20 cellular contexts compared by ENCODE assay signal in genomic region chr5:132327278-132327959, GRCh38. TPM values are rescaled to one million over a fixed set of nuclear protein-coding genes. Genes with fewer than 3 reads are reported as not detected.
DNase-seq lines count a peak whose midpoint lies in the region; ATAC-seq and TF ChIP-seq lines count a peak whose summit lies in the region.
"Had no signal": no experiment of that assay in that cellular context is flagged by ENCODE, and none has a peak within 500 bp of the region (broad histone marks: within the 10 kb centered on the region; RNA-seq: fewer than 3 reads in every experiment).

No MANE protein-coding gene starts in this region.

- H3K36me3 ChIP-seq in aorta (ENCODE audit: control insufficient read depth in 1 of 2, insufficient read depth in 2 of 2, low read length in 1 of 2), result peaks cover 0 to 3% of the 10 kb centered on the region in 2 donors
- H3K36me3 ChIP-seq: BLaER1, neural progenitor cell had no signal

- H3K4me1 ChIP-seq in aorta (ENCODE audit: control insufficient read depth in 1 of 2, insufficient read depth in 2 of 2, low read length in 2 of 2), result no peaks in the 10 kb centered on the region
- H3K4me1 ChIP-seq: BLaER1, psoas muscle had no signal

- intact Hi-C loops in aorta (cut with DNase I), result no loop called here

- H3K4me3 ChIP-seq in fibroblast of mammary gland (ENCODE audit: control insufficient read depth, low read depth, low read length) (no peak overlapping the region), aorta (ENCODE audit: low read length in 2 of 2) (no peak overlapping the region)
- H3K4me3 ChIP-seq: BLaER1, neural progenitor cell, psoas muscle, skin epidermis, tibial nerve had no signal

- no peaks in the 10 kb centered on the region for H3K27me3 ChIP-seq in aorta (ENCODE audit: control insufficient read depth in 1 of 2, insufficient read depth in 2 of 2, low read length in 1 of 2)
- H3K27me3 ChIP-seq: BLaER1, neural progenitor cell, tibial nerve had no signal

- TF ChIP-seq CTCF in fibroblast of mammary gland (conservative IDR thresholded peaks at IDR 0.05; ENCODE audit: control insufficient read depth, insufficient read depth, low read depth, low read length), result no peak
- no peak for TF ChIP-seq CTCF in omental fat pad (IDR thresholded peaks at IDR 0.05)

- H3K27ac ChIP-seq in aorta (ENCODE audit: low read depth in 1 of 2, low read length in 2 of 2), result no peak overlapping the region
- H3K27ac ChIP-seq: BLaER1, neural progenitor cell, psoas muscle, RWPE1, tibial nerve had no signal

- ATAC-seq in SK-N-SH treated with all-trans-retinoic acid at 6 μM for 48 hours, result peak; percentile 96
- ATAC-seq in omental fat pad (ENCODE audit: low FRiP score), result peak; percentile 79
- ATAC-seq in aorta (ENCODE audit: low FRiP score), result no peak
- ATAC-seq: activated CD8-positive, alpha-beta memory T cell treated with anti-CD3 and anti-CD28 coated beads, Interleukin-2, amount 10 ng/mL, durations not matched to agents 7 days and 5 days; activated naive CD4-positive, alpha-beta T cell treated with anti-CD3 and anti-CD28 coated beads, Interleukin-2, amount 50 U/mL, for 72 hours; left lobe of liver had no signal

- peak; percentile 21 for DNase-seq in EL
- peak; percentile 80 for DNase-seq in fibroblast of mammary gland (ENCODE audit: low read depth)
- DNase-seq in omental fat pad (ENCODE audit: low spot score), result no peak
- no peak for DNase-seq in hypothalamus (lab: John Stamatoyannopoulos, UW)
- no peak for DNase-seq in aorta
- no peak for DNase-seq in activated CD4-positive, alpha-beta T cell treated with anti-CD3 and anti-CD28 coated beads, Interleukin-2, amount 50 U/mL, for 1 hour
- DNase-seq in mucosa of gallbladder (ENCODE audit: low spot score), result no peak
- DNase-seq: activated CD8-positive, alpha-beta memory T cell treated with anti-CD3 and anti-CD28 coated beads, Interleukin-2, amount 10 ng/mL, durations not matched to agents 7 days and 5 days; glutamatergic neuron; NCI-H1694; NCI-H526 treated with DMSO at 0.1 percent for 48 hours; psoas muscle had no signal

- H3K9me3 ChIP-seq in aorta (ENCODE audit: control insufficient read depth, low read length), result no peaks in the 10 kb centered on the region
- H3K9me3 ChIP-seq: BLaER1, psoas muscle, tibial nerve had no signal

- 94% methylated on average over 2 of the region's 2 CpGs for WGBS in aorta, 2 donors

TF ChIP-seq in SK-N-SH treated with all-trans-retinoic acid at 6 μM for 48 hours, 23 proteins besides CTCF, POLR2A, EP300 and RAD21:
- TF ChIP-seq PPARA (CRISPR knock-in tag; IDR thresholded peaks at IDR 0.05; ENCODE audit: borderline replicate concordance) (no peak), ZFP3 (CRISPR knock-in tag; IDR thresholded peaks at IDR 0.05) (no peak), ZC3H10 (CRISPR knock-in tag; IDR thresholded peaks at IDR 0.05) (no peak), TCF4 (CRISPR knock-in tag; IDR thresholded peaks at IDR 0.05; ENCODE audit: borderline replicate concordance) (no peak), OSR1 (CRISPR knock-in tag; IDR thresholded peaks at IDR 0.05) (no peak), ARNTL (CRISPR knock-in tag; IDR thresholded peaks at IDR 0.05; ENCODE audit: borderline replicate concordance, low read depth) (no peak), GLIS3 (CRISPR knock-in tag; IDR thresholded peaks at IDR 0.05) (no peak), ESRRG (CRISPR knock-in tag; IDR thresholded peaks at IDR 0.05) (no peak), ZNF565 (CRISPR knock-in tag; conservative IDR thresholded peaks at IDR 0.05; ENCODE audit: low read depth) (no peak), TOX (CRISPR knock-in tag; IDR thresholded peaks at IDR 0.05; ENCODE audit: borderline replicate concordance) (no peak), CSDC2 (CRISPR knock-in tag; IDR thresholded peaks at IDR 0.05) (no peak), PATZ1 (CRISPR knock-in tag; IDR thresholded peaks at IDR 0.05; ENCODE audit: borderline replicate concordance) (no peak), TSHZ2 (CRISPR knock-in tag; IDR thresholded peaks at IDR 0.05) (no peak), ZFP30 (CRISPR knock-in tag; IDR thresholded peaks at IDR 0.05) (no peak), POU6F1 (CRISPR knock-in tag; IDR thresholded peaks at IDR 0.05; ENCODE audit: borderline replicate concordance, low read depth) (no peak), CSRNP3 (CRISPR knock-in tag; IDR thresholded peaks at IDR 0.05) (no peak), BACH2 (CRISPR knock-in tag; IDR thresholded peaks at IDR 0.05; ENCODE audit: borderline replicate concordance) (no peak), ISL1 (CRISPR knock-in tag; IDR thresholded peaks at IDR 0.05) (no peak), SNAI2 (CRISPR knock-in tag; IDR thresholded peaks at IDR 0.05) (no peak)

RNA-seq across cellular contexts. Expression of gene SLC22A4, which starts 33.2 kb away (rescaled TPM):
- 1 to 10 TPM; 2.6 to 6.8 (median 5.7) TPM for total RNA-seq in omental fat pad
- total RNA-seq in aorta, result 1 to 10 TPM; 4.6 to 5.5 TPM
- polyA plus RNA-seq in aorta, result 1 to 10 TPM; 1.3 to 1.7 TPM
- total RNA-seq in mucosa of gallbladder, result 0.37 TPM

RNA-seq across cellular contexts. Expression of gene SLC22A5, which starts 42.1 kb away (rescaled TPM):
- 10 to 100 TPM in 3 of 4 donors, 1 to 10 TPM in 1; 7.6 to 38.7 (median 28.6) TPM for total RNA-seq in omental fat pad
- 10 to 100 TPM in 1 of 2 donors, 1 to 10 TPM in 1; 8.6 to 14.4 TPM for total RNA-seq in aorta
- 1 to 10 TPM; 7.6 to 8.9 TPM for polyA plus RNA-seq in aorta
- 27.0 TPM for total RNA-seq in mucosa of gallbladder

Comparison
In these comparisons a context has a peak if more than half of its experiments do, and no peak if none do; other contexts are left out.
1. DNase-seq: peak in EL (single experiment) and fibroblast of mammary gland (single experiment); none in omental fat pad (single experiment), hypothalamus (0 of 51), aorta (0 of 2), activated CD4-positive, alpha-beta T cell treated with anti-CD3 and anti-CD28 coated beads, Interleukin-2, amount 50 U/mL, for 1 hour (single experiment) and mucosa of gallbladder (single experiment).